In the genomic region with DNA sequence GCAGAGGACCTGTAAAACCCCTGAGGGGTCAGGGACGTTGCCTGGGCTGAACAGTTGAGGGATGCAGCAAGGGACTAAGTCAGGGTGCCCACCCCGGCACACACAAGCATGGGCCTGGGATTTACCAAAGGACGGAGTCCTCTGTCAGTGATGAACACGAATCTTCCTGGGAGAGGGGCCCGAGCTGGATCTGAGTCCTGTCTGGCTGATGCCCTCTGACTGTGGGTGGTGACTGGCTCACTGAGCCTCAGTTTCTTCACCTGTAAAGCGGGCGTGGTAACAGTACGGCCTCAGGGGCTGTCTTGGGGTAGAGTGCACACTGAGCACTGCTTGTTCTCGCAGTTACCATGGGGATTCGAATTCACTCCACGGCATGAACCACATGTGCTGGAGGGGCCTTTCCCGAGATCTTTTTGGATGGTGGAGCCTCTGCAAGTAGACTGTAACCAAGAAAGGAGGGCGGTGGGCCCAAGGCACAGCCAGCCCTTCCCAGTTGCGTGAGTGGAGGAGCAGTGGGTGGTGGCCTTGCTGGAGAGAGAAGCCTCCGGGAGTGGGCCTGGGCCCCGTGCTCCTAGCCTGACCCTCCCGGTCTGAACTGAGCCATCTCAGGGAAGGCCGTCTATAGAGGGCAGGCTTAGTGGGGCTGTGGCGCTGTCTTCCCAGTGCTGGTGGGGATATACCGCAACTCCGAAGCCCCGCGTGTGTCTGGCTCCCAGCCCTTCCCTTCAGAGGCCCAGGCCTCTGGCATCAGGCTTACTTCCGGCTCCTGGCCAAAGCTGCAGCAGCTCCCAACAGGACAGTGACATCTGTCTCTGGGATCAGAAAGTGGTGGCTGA, we compare ENCODE assay signal across 23 cellular contexts.
DNase-seq lines count a peak whose midpoint lies in the region; ATAC-seq and TF ChIP-seq lines count a peak whose summit lies in the region.
"Had no signal": no experiment of that assay in that cellular context is flagged by ENCODE, and none has a peak within 500 bp of the region (broad histone marks: within the 10 kb centered on the region; RNA-seq: fewer than 3 reads in every experiment).

No MANE protein-coding gene starts in this region.

- POLR2A ChIA-PET in activated naive CD8-positive, alpha-beta T cell treated with anti-CD3 and anti-CD28 coated beads, Interleukin-2, amount 10 ng/mL, durations not matched to agents 7 days and 5 days (lab: Charles Lee): no interaction called here

- H3K27me3 ChIP-seq in colonic mucosa: no peaks in the 10 kb centered on the region
- H3K27me3 ChIP-seq: right lobe of liver had no signal

- no peak overlapping the region for H3K4me3 ChIP-seq in colonic mucosa
- H3K4me3 ChIP-seq: right lobe of liver had no signal

- H3K4me1 ChIP-seq in colonic mucosa: no peaks in the 10 kb centered on the region

- no peaks in the 10 kb centered on the region for H3K4me1 Mint-ChIP-seq in activated naive CD8-positive, alpha-beta T cell treated with anti-CD3 and anti-CD28 coated beads, Interleukin-2, amount 10 ng/mL, durations not matched to agents 7 days and 5 days
- H3K4me1 Mint-ChIP-seq in activated naive CD8-positive, alpha-beta T cell treated with anti-CD3 and anti-CD28 coated beads for 36 hours: no peaks in the 10 kb centered on the region
- no peaks in the 10 kb centered on the region for H3K4me1 Mint-ChIP-seq in natural killer cell treated with Interleukin-12 subunit alpha and Interleukin-12 subunit beta and Interleukin-15 and Interleukin-18, amount 100 ng/mL, for 72 hours (ENCODE audit: low read depth in 2 of 2)
- H3K4me1 Mint-ChIP-seq: activated CD4-positive, alpha-beta T cell treated with anti-CD3 and anti-CD28 coated beads, Interleukin-2, amount 10 ng/mL, durations not matched to agents 24 days and 14 days had no signal

- no peaks in the 10 kb centered on the region for H3K27me3 Mint-ChIP-seq in activated naive CD8-positive, alpha-beta T cell treated with anti-CD3 and anti-CD28 coated beads, Interleukin-2, amount 10 ng/mL, durations not matched to agents 7 days and 5 days
- H3K27me3 Mint-ChIP-seq in activated naive CD8-positive, alpha-beta T cell treated with anti-CD3 and anti-CD28 coated beads for 36 hours: peaks cover 11% of the 10 kb centered on the region
- peaks cover 3 to 21% of the 10 kb centered on the region in 2 donors for H3K27me3 Mint-ChIP-seq in natural killer cell treated with Interleukin-12 subunit alpha and Interleukin-12 subunit beta and Interleukin-15 and Interleukin-18, amount 100 ng/mL, for 72 hours
- H3K27me3 Mint-ChIP-seq: activated CD4-positive, alpha-beta T cell treated with anti-CD3 and anti-CD28 coated beads, Interleukin-2, amount 10 ng/mL, durations not matched to agents 24 days and 14 days had no signal

- H3K9ac ChIP-seq in colonic mucosa (ENCODE audit: low read depth in 2 of 2, low read length in 2 of 2): no peak overlapping the region

- DNase-seq in activated naive CD8-positive, alpha-beta T cell treated with anti-CD3 and anti-CD28 coated beads, Interleukin-2, amount 10 ng/mL, durations not matched to agents 7 days and 5 days: peak; percentile 19
- no peak for DNase-seq in activated naive CD8-positive, alpha-beta T cell treated with anti-CD3 and anti-CD28 coated beads for 36 hours
- DNase-seq in colonic mucosa: peak; percentile 15
- peak; percentile 59 for DNase-seq in natural killer cell treated with Interleukin-12 subunit alpha and Interleukin-12 subunit beta and Interleukin-15 and Interleukin-18, amount 100 ng/mL, for 72 hours (ENCODE audit: low spot score)
- peak; percentile 35 for DNase-seq in ureter (ENCODE audit: low spot score)
- DNase-seq in SW480 (ENCODE audit: low spot score): no peak
- DNase-seq in NCI-H510A treated with DMSO at 0.1 percent for 48 hours (lab: John Stamatoyannopoulos, UW): no peak
- DNase-seq: activated CD4-positive, alpha-beta T cell treated with anti-CD3 and anti-CD28 coated beads, Interleukin-2, amount 10 ng/mL, durations not matched to agents 24 days and 14 days; activated T-cell treated with anti-CD3 and anti-CD28 coated beads, Interleukin-2, amount 50 U/mL, for 72 hours; amniotic stem cell; cerebellar nuclear complex; mammary epithelial cell; NCI-H1105; NCI-H2171 treated with DMSO at 0.1 percent for 48 hours; NK-92 treated with Interleukin-12 subunit alpha and Interleukin-12 subunit beta, amount 100 ng/mL, for 24 hours; SHP77; stimulated activated CD4-positive, alpha-beta T cell treated with anti-CD3 and anti-CD28 coated beads, Interleukin-4, amount 100 ng/mL, for 24 hours; T-helper 9 cell; trophoblast cell had no signal

- H3K36me3 Mint-ChIP-seq in activated naive CD8-positive, alpha-beta T cell treated with anti-CD3 and anti-CD28 coated beads, Interleukin-2, amount 10 ng/mL, durations not matched to agents 7 days and 5 days: no peaks in the 10 kb centered on the region
- H3K36me3 Mint-ChIP-seq in activated naive CD8-positive, alpha-beta T cell treated with anti-CD3 and anti-CD28 coated beads for 36 hours: no peaks in the 10 kb centered on the region
- H3K36me3 Mint-ChIP-seq in natural killer cell treated with Interleukin-12 subunit alpha and Interleukin-12 subunit beta and Interleukin-15 and Interleukin-18, amount 100 ng/mL, for 72 hours: no peaks in the 10 kb centered on the region
- H3K36me3 Mint-ChIP-seq: CD8-positive, alpha-beta T cell had no signal

- no peak overlapping the region for H3K27ac ChIP-seq in colonic mucosa
- H3K27ac ChIP-seq: right lobe of liver had no signal

- no peaks in the 10 kb centered on the region for H3K36me3 ChIP-seq in colonic mucosa
- H3K36me3 ChIP-seq: right lobe of liver had no signal

- H3K9me3 Mint-ChIP-seq in activated naive CD8-positive, alpha-beta T cell treated with anti-CD3 and anti-CD28 coated beads, Interleukin-2, amount 10 ng/mL, durations not matched to agents 7 days and 5 days: no peaks in the 10 kb centered on the region
- H3K9me3 Mint-ChIP-seq in activated naive CD8-positive, alpha-beta T cell treated with anti-CD3 and anti-CD28 coated beads for 36 hours: peaks cover 1% of the 10 kb centered on the region
- no peaks in the 10 kb centered on the region for H3K9me3 Mint-ChIP-seq in natural killer cell treated with Interleukin-12 subunit alpha and Interleukin-12 subunit beta and Interleukin-15 and Interleukin-18, amount 100 ng/mL, for 72 hours
- H3K9me3 Mint-ChIP-seq: activated CD4-positive, alpha-beta T cell treated with anti-CD3 and anti-CD28 coated beads, Interleukin-2, amount 10 ng/mL, durations not matched to agents 24 days and 14 days; CD8-positive, alpha-beta T cell had no signal

- no peak overlapping the region for H3K4me3 Mint-ChIP-seq in activated naive CD8-positive, alpha-beta T cell treated with anti-CD3 and anti-CD28 coated beads, Interleukin-2, amount 10 ng/mL, durations not matched to agents 7 days and 5 days
- H3K4me3 Mint-ChIP-seq in activated naive CD8-positive, alpha-beta T cell treated with anti-CD3 and anti-CD28 coated beads for 36 hours: no peak overlapping the region
- no peak overlapping the region for H3K4me3 Mint-ChIP-seq in natural killer cell treated with Interleukin-12 subunit alpha and Interleukin-12 subunit beta and Interleukin-15 and Interleukin-18, amount 100 ng/mL, for 72 hours
- H3K4me3 Mint-ChIP-seq: activated CD4-positive, alpha-beta T cell treated with anti-CD3 and anti-CD28 coated beads, Interleukin-2, amount 10 ng/mL, durations not matched to agents 24 days and 14 days; activated T-cell treated with anti-CD3 and anti-CD28 coated beads, Interleukin-2, amount 50 U/mL, for 72 hours; CD8-positive, alpha-beta T cell had no signal

- TF ChIP-seq CTCF in colonic mucosa (IDR thresholded peaks at IDR 0.05): no peak

- no peaks in the 10 kb centered on the region for H3K9me3 ChIP-seq in colonic mucosa
- H3K9me3 ChIP-seq: right lobe of liver had no signal

- intact Hi-C loops in colonic mucosa (cut with DNase I): no loop called here

- H3K27ac Mint-ChIP-seq in activated naive CD8-positive, alpha-beta T cell treated with anti-CD3 and anti-CD28 coated beads, Interleukin-2, amount 10 ng/mL, durations not matched to agents 7 days and 5 days: no peak overlapping the region
- no peak overlapping the region for H3K27ac Mint-ChIP-seq in activated naive CD8-positive, alpha-beta T cell treated with anti-CD3 and anti-CD28 coated beads for 36 hours
- H3K27ac Mint-ChIP-seq in natural killer cell treated with Interleukin-12 subunit alpha and Interleukin-12 subunit beta and Interleukin-15 and Interleukin-18, amount 100 ng/mL, for 72 hours: no peak overlapping the region
- H3K27ac Mint-ChIP-seq: activated CD4-positive, alpha-beta T cell treated with anti-CD3 and anti-CD28 coated beads, Interleukin-2, amount 10 ng/mL, durations not matched to agents 24 days and 14 days; activated T-cell treated with anti-CD3 and anti-CD28 coated beads, Interleukin-2, amount 50 U/mL, for 72 hours; CD8-positive, alpha-beta T cell had no signal

- ATAC-seq in activated naive CD8-positive, alpha-beta T cell treated with anti-CD3 and anti-CD28 coated beads, Interleukin-2, amount 10 ng/mL, durations not matched to agents 7 days and 5 days (ENCODE audit: low read depth): no peak
- ATAC-seq in natural killer cell treated with Interleukin-12 subunit alpha and Interleukin-12 subunit beta and Interleukin-15 and Interleukin-18, amount 100 ng/mL, for 72 hours: no peak
- ATAC-seq in GM21528 (IDR thresholded peaks at IDR 0.05; ENCODE audit: low FRiP score, unreplicated experiment): no peak
- ATAC-seq: activated T-cell treated with anti-CD3 and anti-CD28 coated beads, Interleukin-2, amount 50 U/mL, for 72 hours; CD8-positive, alpha-beta T cell; HCT116 had no signal

Comparison
In these comparisons a context has a peak if more than half of its experiments do, and no peak if none do; other contexts are left out.
1. DNase-seq: peak in activated naive CD8-positive, alpha-beta T cell treated with anti-CD3 and anti-CD28 coated beads, Interleukin-2, amount 10 ng/mL, durations not matched to agents 7 days and 5 days (single experiment), colonic mucosa (single experiment), natural killer cell treated with Interleukin-12 subunit alpha and Interleukin-12 subunit beta and Interleukin-15 and Interleukin-18, amount 100 ng/mL, for 72 hours (single experiment) and ureter (single experiment); none in activated naive CD8-positive, alpha-beta T cell treated with anti-CD3 and anti-CD28 coated beads for 36 hours (single experiment), SW480 (single experiment) and NCI-H510A treated with DMSO at 0.1 percent for 48 hours (single experiment).